ENCODE assay signal across 16 cellular contexts in the genomic region with DNA sequence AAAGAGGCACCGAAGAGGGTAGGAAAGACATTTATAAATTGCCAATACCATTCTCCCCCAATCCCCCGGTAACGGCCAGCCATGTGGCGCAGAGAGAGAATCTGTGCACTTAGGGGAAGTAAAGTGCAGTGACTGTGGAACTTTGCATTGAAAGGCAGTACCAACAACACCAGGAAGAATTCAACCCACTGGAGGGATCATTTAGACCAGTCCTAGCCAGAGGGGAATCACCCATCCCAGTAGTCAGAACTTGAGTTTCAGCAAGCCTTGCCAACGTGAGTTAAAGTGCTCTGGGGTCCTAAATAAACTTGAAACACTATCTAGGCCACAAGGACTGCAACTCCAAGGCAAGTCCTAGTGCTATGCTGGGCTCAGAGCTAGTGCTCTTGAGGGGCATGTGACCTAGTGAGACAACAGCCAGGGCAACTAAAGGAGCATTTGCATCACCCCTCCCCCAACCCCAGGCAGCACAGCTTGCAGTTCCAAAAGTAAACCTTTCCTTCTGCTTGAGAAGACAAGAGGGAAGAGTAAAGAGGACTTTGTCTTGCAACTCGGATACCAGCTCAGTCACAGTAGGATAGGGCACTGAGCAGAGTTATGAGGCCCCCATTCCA. TPM values are rescaled to one million over a fixed set of nuclear protein-coding genes. Genes with fewer than 3 reads are reported as not detected.
A peak's percentile ranks its signal among the peaks of the same experiment; 100 is the strongest.
DNase-seq lines count a peak whose midpoint lies in the region; ATAC-seq and TF ChIP-seq lines count a peak whose summit lies in the region.
"Had no signal": no experiment of that assay in that cellular context is flagged by ENCODE, and none has a peak within 500 bp of the region (broad histone marks: within the 10 kb centered on the region; RNA-seq: fewer than 3 reads in every experiment).

No MANE protein-coding gene starts in this region.

- no peak for TF ChIP-seq EP300 in SK-N-SH (IDR thresholded peaks at IDR 0.05; ENCODE audit: borderline replicate concordance in 1 of 2, low read depth in 1 of 2, low read length in 1 of 2)

- H3K4me3 ChIP-seq in KMS-11 (IDR thresholded peaks at IDR 0.05; ENCODE audit: insufficient read depth, low read depth, low read length) (no peak overlapping the region), mucosa of descending colon (no peak overlapping the region), SK-N-SH (ENCODE audit: low read depth in 2 of 2, low read length in 1 of 2) (no peak overlapping the region), uterus (no peak overlapping the region)
- H3K4me3 ChIP-seq: pancreas had no signal

- H3K9me3 Mint-ChIP-seq in activated T-helper 17 cell treated with anti-CD3 and anti-CD28 coated beads, Interleukin-2, amount 50 U/mL, for 72 hours: no peaks in the 10 kb centered on the region
- H3K9me3 Mint-ChIP-seq: IgD-negative memory B cell had no signal

- no peak overlapping the region for H3K4me3 Mint-ChIP-seq in activated T-helper 17 cell treated with anti-CD3 and anti-CD28 coated beads, Interleukin-2, amount 50 U/mL, for 72 hours

- no peaks in the 10 kb centered on the region; the same call in 1 of the 2 replicates for H3K79me2 ChIP-seq in KMS-11 (ENCODE audit: insufficient read depth, low read depth)
- peaks cover 24% of the 10 kb centered on the region; the same call in 1 of the 2 replicates for H3K79me2 ChIP-seq in SK-N-SH (ENCODE audit: insufficient read depth)

- H3K27me3 Mint-ChIP-seq in activated T-helper 17 cell treated with anti-CD3 and anti-CD28 coated beads, Interleukin-2, amount 50 U/mL, for 72 hours: no peaks in the 10 kb centered on the region

- peak overlapping the region; percentile 58; the same call in 1 of the 2 replicates for H3K4me2 ChIP-seq in KMS-11
- no peak overlapping the region for H3K4me2 ChIP-seq in SK-N-SH

- CTCF ChIA-PET in SK-N-SH (lab: Yijun Ruan, JAX): interaction anchor here (1.2 to 2.4 kb wide), 2 partner anchors 15 to 337 kb away, joined by 6 to 10 read pairs; partner anchors contain the start of gene CEP70

- no peak overlapping the region for H3K27ac Mint-ChIP-seq in activated T-helper 17 cell treated with anti-CD3 and anti-CD28 coated beads, Interleukin-2, amount 50 U/mL, for 72 hours

- H2AFZ ChIP-seq in KMS-11 (ENCODE audit: low read depth) (no peak overlapping the region), SK-N-SH (ENCODE audit: low read depth) (no peak overlapping the region)

- H3K36me3 Mint-ChIP-seq in activated T-helper 17 cell treated with anti-CD3 and anti-CD28 coated beads, Interleukin-2, amount 50 U/mL, for 72 hours (ENCODE audit: low read depth): no peaks in the 10 kb centered on the region

- TF ChIP-seq CTCF in KMS-11 (conservative IDR thresholded peaks at IDR 0.05; ENCODE audit: low read depth, low read length) (no peak), mucosa of descending colon (IDR thresholded peaks at IDR 0.05) (no peak), SK-N-SH (IDR thresholded peaks at IDR 0.05) (no peak), uterus (IDR thresholded peaks at IDR 0.05) (no peak)

- H3K4me1 ChIP-seq in KMS-11 (ENCODE audit: low read depth, poor library complexity, severe bottlenecking) (peaks cover 52% of the 10 kb centered on the region), mucosa of descending colon (ENCODE audit: low read depth) (no peaks in the 10 kb centered on the region), SK-N-SH (ENCODE audit: control insufficient read depth in 1 of 2, insufficient read depth in 2 of 2, low read depth in 1 of 2, low read length in 1 of 2) (no peaks in the 10 kb centered on the region), uterus (no peaks in the 10 kb centered on the region)

- POLR2A ChIA-PET in SK-N-SH (lab: Yijun Ruan, JAX): no interaction called here

- intact Hi-C loops in mucosa of descending colon (cut with DNase I, micrococcal nuclease): no loop called here
- intact Hi-C loops in uterus (cut with DNase I; ENCODE audit: low total_unique reads): no loop called here

- H3K9me3 ChIP-seq in mucosa of descending colon (peaks cover 2% of the 10 kb centered on the region), SK-N-SH (no peaks in the 10 kb centered on the region), uterus (peaks cover 0 to 1% of the 10 kb centered on the region in 2 donors)
- H3K9me3 ChIP-seq: pancreas had no signal

- H3K27ac ChIP-seq in KMS-11 (peak overlapping the region; percentile 51; the same call in 1 of the 2 replicates), SK-N-SH (ENCODE audit: low read depth in 2 of 2, low read length in 1 of 2) (no peak overlapping the region), uterus (no peak overlapping the region)
- H3K27ac ChIP-seq: pancreas had no signal

- no peaks in the 10 kb centered on the region for H3K36me3 ChIP-seq in KMS-11 (ENCODE audit: insufficient read depth)
- no peaks in the 10 kb centered on the region for H3K36me3 ChIP-seq in mucosa of descending colon (ENCODE audit: low read depth)
- no peaks in the 10 kb centered on the region for H3K36me3 ChIP-seq in SK-N-SH (replicated peaks in 1 of 2; ENCODE audit: control insufficient read depth in 1 of 2, insufficient read depth in 2 of 2, low read length in 1 of 2)
- H3K36me3 ChIP-seq in uterus: no peaks in the 10 kb centered on the region
- H3K36me3 ChIP-seq: pancreas had no signal

- H3F3A ChIP-seq in SK-N-SH (replicated peaks; ENCODE audit: insufficient read depth): no peaks in the 10 kb centered on the region

- H3K4me1 Mint-ChIP-seq in activated T-helper 17 cell treated with anti-CD3 and anti-CD28 coated beads, Interleukin-2, amount 50 U/mL, for 72 hours: peaks cover 14% of the 10 kb centered on the region

- DNase-seq in ELF-1 (ENCODE audit: low read depth, low spot score) (peak; percentile 56), mucosa of descending colon (no peak), SK-N-SH (no peak), KG1 (lab: John Stamatoyannopoulos, UW) (no peak), uterus (no peak)
- DNase-seq: activated naive CD4-positive, alpha-beta T cell treated with Interleukin-2 at 50 U/mL for 16 hours; activated T-cell treated with anti-CD3 and anti-CD28 coated beads for 4 hours; HCEC 1CT; NCI-H1105; NCI-H526; pancreas; stimulated activated CD4-positive, alpha-beta T cell treated with anti-CD3 and anti-CD28 coated beads, Interleukin-2, amount 100 ng/mL, for 48 hours had no signal

- peak; percentile 23 for ATAC-seq in activated T-helper 17 cell treated with anti-CD3 and anti-CD28 coated beads, Interleukin-2, amount 50 U/mL, for 72 hours (replicated peaks)
- ATAC-seq in mucosa of descending colon: peak; percentile 13
- ATAC-seq in GM21717 (IDR thresholded peaks at IDR 0.05; ENCODE audit: unreplicated experiment): no peak

- TF ChIP-seq POLR2A in uterus (IDR thresholded peaks at IDR 0.05): no peak

- H3K9me2 ChIP-seq in SK-N-SH: no peaks in the 10 kb centered on the region

- H4K20me1 ChIP-seq in KMS-11 (ENCODE audit: insufficient read depth) (no peaks in the 10 kb centered on the region), SK-N-SH (ENCODE audit: insufficient read depth) (no peaks in the 10 kb centered on the region)

- no peak for TF ChIP-seq RAD21 in SK-N-SH (IDR thresholded peaks at IDR 0.05; ENCODE audit: low read length)

- H3K27me3 ChIP-seq in KMS-11 (ENCODE audit: insufficient read depth, low read depth): no peaks in the 10 kb centered on the region
- no peaks in the 10 kb centered on the region for H3K27me3 ChIP-seq in SK-N-SH (ENCODE audit: insufficient read depth)
- no peaks in the 10 kb centered on the region for H3K27me3 ChIP-seq in uterus
- H3K27me3 ChIP-seq: pancreas had no signal

- H3K9ac ChIP-seq in KMS-11: no peak overlapping the region
- H3K9ac ChIP-seq in SK-N-SH: no peak overlapping the region

- 79% methylated on average over 6 of the region's 6 CpGs for WGBS in SK-N-SH (ENCODE audit: low lambda C conversion rate)

TF ChIP-seq in SK-N-SH, 30 proteins besides CTCF, POLR2A, EP300 and RAD21:
- TF ChIP-seq, protein P1, sequence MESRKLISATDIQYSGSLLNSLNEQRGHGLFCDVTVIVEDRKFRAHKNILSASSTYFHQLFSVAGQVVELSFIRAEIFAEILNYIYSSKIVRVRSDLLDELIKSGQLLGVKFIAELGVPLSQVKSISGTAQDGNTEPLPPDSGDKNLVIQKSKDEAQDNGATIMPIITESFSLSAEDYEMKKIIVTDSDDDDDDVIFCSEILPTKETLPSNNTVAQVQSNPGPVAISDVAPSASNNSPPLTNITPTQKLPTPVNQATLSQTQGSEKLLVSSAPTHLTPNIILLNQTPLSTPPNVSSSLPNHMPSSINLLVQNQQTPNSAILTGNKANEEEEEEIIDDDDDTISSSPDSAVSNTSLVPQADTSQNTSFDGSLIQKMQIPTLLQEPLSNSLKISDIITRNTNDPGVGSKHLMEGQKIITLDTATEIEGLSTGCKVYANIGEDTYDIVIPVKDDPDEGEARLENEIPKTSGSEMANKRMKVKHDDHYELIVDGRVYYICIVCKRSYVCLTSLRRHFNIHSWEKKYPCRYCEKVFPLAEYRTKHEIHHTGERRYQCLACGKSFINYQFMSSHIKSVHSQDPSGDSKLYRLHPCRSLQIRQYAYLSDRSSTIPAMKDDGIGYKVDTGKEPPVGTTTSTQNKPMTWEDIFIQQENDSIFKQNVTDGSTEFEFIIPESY (IDR thresholded peaks at IDR 0.05; ENCODE audit: borderline replicate concordance, low read depth): no peak

RNA-seq across cellular contexts. Expression of gene CEP70, which starts 15.0 kb away (rescaled TPM):
- total RNA-seq in activated T-helper 17 cell treated with anti-CD3 and anti-CD28 coated beads, Interleukin-2, amount 50 U/mL, for 72 hours: 10 to 100 TPM in 1 of 2 donors, 1 to 10 TPM in 1; 5.6 to 10.6 TPM
- 10 to 100 TPM; 29.7 to 56.9 (median 37.9) TPM for total RNA-seq in mucosa of descending colon
- 3.7 and 4.0 TPM in 2 replicates for polyA plus RNA-seq in SK-N-SH (2012; rRNA removed)
- 6.0 and 6.6 TPM in 2 replicates for polyA plus RNA-seq in SK-N-SH (2012; cell fraction: cytosol; rRNA removed)
- polyA plus RNA-seq in SK-N-SH (2012; cell fraction: nucleus; rRNA removed): 2.0 and 4.7 TPM in 2 replicates
- total RNA-seq in uterus: 100 to 1,000 TPM in 3 of 4 donors, 10 to 100 TPM in 1; 90.6 to 154 (median 123) TPM

RNA-seq across cellular contexts. Expression of gene FAIM, which starts 29.5 kb away (rescaled TPM):
- total RNA-seq in activated T-helper 17 cell treated with anti-CD3 and anti-CD28 coated beads, Interleukin-2, amount 50 U/mL, for 72 hours: 1 to 10 TPM; 1.9 to 4.0 TPM
- total RNA-seq in mucosa of descending colon (1 to 10 TPM; 3.9 to 7.8 (median 5.0) TPM), uterus (10 to 100 TPM in 1 of 4 donors, 1 to 10 TPM in 3; 1.3 to 17.6 (median 8.9) TPM)
- 3.0 and 3.1 TPM in 2 replicates for polyA plus RNA-seq in SK-N-SH (2012; rRNA removed)
- polyA plus RNA-seq in SK-N-SH (2012; cell fraction: cytosol; rRNA removed): 5.3 and 8.9 TPM in 2 replicates
- 0.87 and 1.4 TPM in 2 replicates for polyA plus RNA-seq in SK-N-SH (2012; cell fraction: nucleus; rRNA removed)
